ENCODE assay signal across 6 cellular contexts in the genomic region with DNA sequence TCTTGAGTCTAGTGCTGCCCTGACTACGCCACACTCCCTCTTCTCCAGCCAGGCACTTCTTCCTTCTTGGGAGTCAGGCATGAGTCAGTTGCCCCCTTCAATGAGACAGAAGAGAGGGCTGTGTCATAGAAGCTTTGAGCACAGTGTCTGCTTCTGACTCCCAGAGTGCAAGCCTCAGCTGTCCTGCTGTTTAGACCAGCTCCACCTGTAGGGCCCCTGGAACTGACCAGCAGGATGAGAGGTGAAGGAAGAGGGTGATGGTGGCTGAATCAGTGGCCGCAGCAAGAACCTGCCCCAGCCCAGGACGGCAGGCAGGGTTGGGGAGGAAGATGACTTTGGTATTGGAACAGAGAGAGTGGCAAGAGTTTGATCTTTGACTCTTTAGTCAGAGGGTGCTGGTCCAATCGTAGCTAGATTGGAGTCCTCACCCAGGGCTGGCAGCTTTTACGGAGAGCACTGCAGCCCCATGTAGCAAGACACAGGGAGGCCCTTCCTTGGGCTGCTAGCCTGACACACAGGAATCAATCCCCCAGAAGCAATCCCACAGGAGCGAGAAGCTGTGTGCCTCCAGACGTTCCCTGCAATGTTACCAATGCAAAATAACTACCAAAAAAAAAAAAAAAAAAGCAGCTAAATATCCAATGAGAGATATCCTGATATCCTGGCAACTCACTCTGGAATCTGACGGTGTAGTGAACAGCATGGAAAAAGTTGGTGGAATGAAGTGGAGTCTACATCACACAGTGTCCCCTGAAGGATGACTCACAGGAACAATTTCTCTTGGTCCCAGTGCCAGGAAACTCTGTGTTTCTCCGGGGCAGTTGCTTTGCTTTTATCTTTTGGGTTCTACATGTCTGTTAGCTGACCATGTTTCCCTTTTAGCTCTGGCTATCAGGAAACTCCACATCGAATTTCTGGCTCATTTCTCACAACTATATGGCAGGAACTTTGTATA. TPM values are rescaled to one million over a fixed set of nuclear protein-coding genes. Genes with fewer than 3 reads are reported as not detected.
DNase-seq lines count a peak whose midpoint lies in the region; ATAC-seq and TF ChIP-seq lines count a peak whose summit lies in the region.

No MANE protein-coding gene starts in this region.

- no peaks in the 10 kb centered on the region for H3K79me2 ChIP-seq in MM.1S (ENCODE audit: low read length)

- H3K9me3 Mint-ChIP-seq in type B pancreatic cell, result no peaks in the 10 kb centered on the region

- no peaks in the 10 kb centered on the region for H3K27me3 ChIP-seq in SJSA1 (replicated peaks)
- H3K27me3 ChIP-seq in MM.1S (replicated peaks; ENCODE audit: insufficient read depth, low read length), result no peaks in the 10 kb centered on the region

- H3K27me3 Mint-ChIP-seq in type B pancreatic cell, result no peaks in the 10 kb centered on the region

- TF ChIP-seq CTCF in type B pancreatic cell (conservative IDR thresholded peaks at IDR 0.05), result no peak
- no peak for TF ChIP-seq CTCF in MM.1S (IDR thresholded peaks at IDR 0.05; ENCODE audit: low read length)

- H3K9me3 ChIP-seq in SJSA1 (replicated peaks) (no peaks in the 10 kb centered on the region), MM.1S (replicated peaks; ENCODE audit: insufficient read depth, low read length) (no peaks in the 10 kb centered on the region)

- H3K27ac Mint-ChIP-seq in type B pancreatic cell, result peak overlapping the region; percentile 2

- H3K4me3 Mint-ChIP-seq in type B pancreatic cell, result no peak overlapping the region

- H3K9ac ChIP-seq in MM.1S (ENCODE audit: low read length), result no peak overlapping the region

- H4K20me1 ChIP-seq in MM.1S (ENCODE audit: insufficient read depth, low read length), result no peaks in the 10 kb centered on the region

- H3K4me3 ChIP-seq in SJSA1 (no peak overlapping the region), MM.1S (ENCODE audit: low read length) (no peak overlapping the region)

- H3K36me3 Mint-ChIP-seq in type B pancreatic cell, result no peaks in the 10 kb centered on the region

- H3K4me1 ChIP-seq in SJSA1 (replicated peaks) (peaks cover 25% of the 10 kb centered on the region), MM.1S (ENCODE audit: low read length) (no peaks in the 10 kb centered on the region)

- no peaks in the 10 kb centered on the region for H3K4me1 Mint-ChIP-seq in type B pancreatic cell (ENCODE audit: unreplicated experiment)

- no peaks in the 10 kb centered on the region for H3K9me2 ChIP-seq in MM.1S (replicated peaks; ENCODE audit: insufficient read depth, low read length)

- H3K36me3 ChIP-seq in SJSA1, result no peaks in the 10 kb centered on the region
- H3K36me3 ChIP-seq in MM.1S (replicated peaks; ENCODE audit: insufficient read depth, low read length), result no peaks in the 10 kb centered on the region

- H3F3A ChIP-seq in MM.1S (ENCODE audit: insufficient read depth, low read length), result no peaks in the 10 kb centered on the region

- H3K4me2 ChIP-seq in MM.1S (ENCODE audit: low read depth, low read length), result no peak overlapping the region

- DNase-seq in SJSA1 (ENCODE audit: low read depth in 1 of 2, low spot score in 2 of 2) (peak; percentile 61 to 62), left cardiac atrium (peak; percentile 68), type B pancreatic cell (ENCODE audit: extremely low spot score, unreplicated experiment) (no peak), MM.1S (no peak), CD1c-positive myeloid dendritic cell (ENCODE audit: extremely low spot score) (no peak)

- intact Hi-C loops in left cardiac atrium (cut with DNase I), result no loop called here

- ATAC-seq in left cardiac atrium (peak; percentile 90 to 95), GM21515 (IDR thresholded peaks at IDR 0.05; ENCODE audit: unreplicated experiment) (no peak)

- H3K27ac ChIP-seq in SJSA1 (peak overlapping the region; percentile 22; the same call in 1 of the 2 replicates), MM.1S (ENCODE audit: low read length) (no peak overlapping the region)

- no peak overlapping the region for H2AFZ ChIP-seq in MM.1S (ENCODE audit: low read length)

RNA-seq across cellular contexts. Expression of a gene that starts 6.9 kb away (rescaled TPM):
- not detected in 2 replicates for total RNA-seq in SJSA1 (2014; rRNA removed; shearing (Covaris generic))
- total RNA-seq in left cardiac atrium, result under 1 TPM in 1 of 2 donors, not detected in 1; 0.35 TPM
- 0.34 TPM in 1 of 2 replicates, not detected in the other for total RNA-seq in type B pancreatic cell (ENCODE audit: low replicate concordance)

RNA-seq across cellular contexts. Expression of a gene that starts 12.2 kb away (rescaled TPM):
- total RNA-seq in SJSA1 (2014; rRNA removed; shearing (Covaris generic)), result 0.21 TPM in 1 of 2 replicates, not detected in the other
- 10 to 100 TPM in 1 of 2 donors, 1 to 10 TPM in 1; 7.7 to 13.2 TPM for total RNA-seq in left cardiac atrium
- total RNA-seq in type B pancreatic cell (ENCODE audit: low replicate concordance), result 0.57 and 2.1 TPM in 2 replicates

RNA-seq across cellular contexts. Expression of a gene that starts 23.8 kb away (rescaled TPM):
- 0.22 TPM in 1 of 2 replicates, not detected in the other for total RNA-seq in SJSA1 (2014; rRNA removed; shearing (Covaris generic))
- total RNA-seq in left cardiac atrium (10 to 100 TPM; 11.8 to 54.6 TPM), type B pancreatic cell (ENCODE audit: low replicate concordance) (0.19 TPM in 1 of 2 replicates, not detected in the other)

RNA-seq across cellular contexts. Expression of a gene that starts 36.9 kb away (rescaled TPM):
- total RNA-seq in SJSA1 (2014; rRNA removed; shearing (Covaris generic)), result 4.4 and 6.8 TPM in 2 replicates
- total RNA-seq in left cardiac atrium, result 1 to 10 TPM; 7.0 to 8.3 TPM
- 9.0 and 15.8 TPM in 2 replicates for total RNA-seq in type B pancreatic cell (ENCODE audit: low replicate concordance)

RNA-seq across cellular contexts. Expression of a gene that starts 44.1 kb away (rescaled TPM):
- 14.9 and 19.6 TPM in 2 replicates for total RNA-seq in SJSA1 (2014; rRNA removed; shearing (Covaris generic))
- total RNA-seq in left cardiac atrium, result 10 to 100 TPM; 11.2 to 12.1 TPM
- total RNA-seq in type B pancreatic cell (ENCODE audit: low replicate concordance), result 18.7 and 19.3 TPM in 2 replicates

Comparison
In these comparisons a context has a peak if more than half of its experiments do, and no peak if none do; other contexts are left out.
1. DNase-seq: peak in SJSA1 (2 of 2) and left cardiac atrium (single experiment); none in type B pancreatic cell (single experiment), MM.1S (single experiment) and CD1c-positive myeloid dendritic cell (single experiment).
2. RNA of a gene that starts 23.8 kb away (total RNA-seq): 11.8 to 54.6 TPM in left cardiac atrium; 0.22 TPM in SJSA1 and 0.19 TPM in type B pancreatic cell; every median in the first group is over 10 times any median in the second.